Comparison of ENCODE assay signal across 9 cellular contexts in the genomic region with DNA sequence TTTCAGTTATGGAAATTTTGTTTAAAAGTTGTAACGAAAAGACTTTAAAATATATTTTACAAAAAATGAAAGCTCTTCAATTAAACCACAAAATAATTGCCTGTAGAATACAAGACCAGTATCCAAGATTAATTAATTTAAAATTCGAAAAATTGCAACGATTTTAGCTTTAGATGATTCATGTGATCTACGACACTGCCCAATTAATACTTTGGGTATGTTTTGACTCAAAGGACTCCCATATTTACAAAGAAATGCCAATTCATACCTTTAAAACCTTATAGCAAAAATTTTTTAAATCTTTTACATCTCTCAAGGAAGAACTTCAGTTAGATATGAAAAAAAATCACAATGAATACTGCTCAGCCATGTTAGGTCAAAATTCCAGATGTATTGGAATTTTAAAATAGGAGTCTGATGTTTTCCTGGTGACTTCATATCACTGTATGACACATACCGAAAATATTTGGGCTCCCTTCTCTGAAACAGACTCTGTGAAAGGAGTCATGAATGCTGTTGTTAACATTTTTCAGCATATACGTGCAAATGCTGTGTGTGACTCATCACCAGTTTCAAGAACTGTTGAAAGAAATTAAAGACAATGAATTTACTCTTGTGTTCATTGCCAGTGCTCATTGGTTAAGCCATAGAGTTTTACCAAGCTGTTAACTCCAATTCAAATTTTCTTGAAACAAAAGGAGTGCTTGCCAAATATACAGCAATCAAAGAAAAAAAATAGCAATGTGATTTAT. TPM values are rescaled to one million over a fixed set of nuclear protein-coding genes. Genes with fewer than 3 reads are reported as not detected.
DNase-seq lines count a peak whose midpoint lies in the region; ATAC-seq and TF ChIP-seq lines count a peak whose summit lies in the region.
"Had no signal": no experiment of that assay in that cellular context is flagged by ENCODE, and none has a peak within 500 bp of the region (broad histone marks: within the 10 kb centered on the region; RNA-seq: fewer than 3 reads in every experiment).

No MANE protein-coding gene starts in this region.

- peak overlapping the region in 1 of 10 donors; percentile 56 for H3K4me3 Mint-ChIP-seq in naive thymus-derived CD4-positive, alpha-beta T cell

- H3K27me3 Mint-ChIP-seq in naive thymus-derived CD4-positive, alpha-beta T cell: no peaks in the 10 kb centered on the region

- peak overlapping the region in 1 of 9 donors; percentile 82 for H3K27ac Mint-ChIP-seq in naive thymus-derived CD4-positive, alpha-beta T cell

- intact Hi-C loops in A673 (cut with micrococcal nuclease; ENCODE audit: unreplicated experiment) (no loop called here), body of pancreas (cut with DNase I) (no loop called here)
- intact Hi-C loops in naive thymus-derived CD4-positive, alpha-beta T cell (cut with micrococcal nuclease): loop anchor here in 1 of 2 donors (5.0 to 10.0 kb wide), 2 partner anchors 46 to 82 kb away; no protein-coding TSS in a partner anchor

- no peaks in the 10 kb centered on the region for H3K9me3 ChIP-seq in A673 (ENCODE audit: low read depth, low read length, poor library complexity, severe bottlenecking)
- no peaks in the 10 kb centered on the region for H3K9me3 ChIP-seq in body of pancreas
- H3K9me3 ChIP-seq in naive thymus-derived CD4-positive, alpha-beta T cell (ENCODE audit: control insufficient read depth in 2 of 3, low read length in 3 of 3): no peaks in the 10 kb centered on the region
- no peaks in the 10 kb centered on the region for H3K9me3 ChIP-seq in BE2C
- H3K9me3 ChIP-seq: heart left ventricle had no signal

- TF ChIP-seq POLR2A in body of pancreas (IDR thresholded peaks at IDR 0.05): no peak

- H3K4me3 ChIP-seq in A673 (ENCODE audit: low read depth, low read length, poor library complexity, severe bottlenecking): peak overlapping the region; percentile 10
- no peak overlapping the region for H3K4me3 ChIP-seq in body of pancreas
- no peak overlapping the region for H3K4me3 ChIP-seq in naive thymus-derived CD4-positive, alpha-beta T cell (ENCODE audit: low read length)
- H3K4me3 ChIP-seq in BE2C (ENCODE audit: low read depth, low read length): no peak overlapping the region

- DNase-seq in A673 (ENCODE audit: low spot score) (peak; percentile 84), LHCN-M2 (ENCODE audit: low read depth) (peak; percentile 95), body of pancreas (no peak), mucosa of gallbladder (ENCODE audit: low spot score) (no peak), BE2C (no peak)
- no peak for DNase-seq in naive thymus-derived CD4-positive, alpha-beta T cell
- DNase-seq: heart left ventricle had no signal

- WGBS in body of pancreas, 2 donors: 39 to 46% methylated on average over 6 of the region's 6 CpGs

- CTCF ChIA-PET in A673 (lab: Charles Lee): interaction anchor here (1.0 kb wide), 1 partner anchor 59 kb away, joined by 3 read pairs; no protein-coding TSS in a partner anchor
- CTCF ChIA-PET in naive thymus-derived CD4-positive, alpha-beta T cell (lab: Charles Lee): no interaction called here

- H3K27ac ChIP-seq in A673 (ENCODE audit: low read depth, low read length, poor library complexity, severe bottlenecking) (peak overlapping the region; percentile 13), body of pancreas (peak overlapping the region in 2 of 4 donors; percentile 40 to 69)
- H3K27ac ChIP-seq in naive thymus-derived CD4-positive, alpha-beta T cell (ENCODE audit: low read depth, low read length): no peak overlapping the region

- H3K4me1 Mint-ChIP-seq in naive thymus-derived CD4-positive, alpha-beta T cell: peaks cover 1 to 30% (median 10%) of the 10 kb centered on the region in 7 donors

- H3K27me3 ChIP-seq in A673 (replicated peaks; ENCODE audit: insufficient read depth, low read depth, low read length, poor library complexity): no peaks in the 10 kb centered on the region
- H3K27me3 ChIP-seq in body of pancreas: no peaks in the 10 kb centered on the region
- H3K27me3 ChIP-seq in naive thymus-derived CD4-positive, alpha-beta T cell (ENCODE audit: control insufficient read depth in 2 of 2, insufficient read depth in 2 of 2, low read length in 2 of 2): no peaks in the 10 kb centered on the region
- H3K27me3 ChIP-seq in BE2C: no peaks in the 10 kb centered on the region
- H3K27me3 ChIP-seq: heart left ventricle had no signal

- peaks cover 0 to 7% (median 0%) of the 10 kb centered on the region in 11 donors for H3K9me3 Mint-ChIP-seq in naive thymus-derived CD4-positive, alpha-beta T cell

- BruUV-seq in A673 (replicated peaks; lab: Mats Ljungman, UMichigan): no TSS peak

- H3K4me1 ChIP-seq in A673 (ENCODE audit: insufficient read depth, low read length, poor library complexity, severe bottlenecking): peaks cover 15% of the 10 kb centered on the region
- H3K4me1 ChIP-seq in body of pancreas: no peaks in the 10 kb centered on the region
- no peaks in the 10 kb centered on the region for H3K4me1 ChIP-seq in naive thymus-derived CD4-positive, alpha-beta T cell (ENCODE audit: control insufficient read depth in 2 of 2, insufficient read depth in 2 of 2, low read length in 2 of 2)
- H3K4me1 ChIP-seq in BE2C: no peaks in the 10 kb centered on the region

- POLR2A ChIA-PET in A673 (lab: Charles Lee; ENCODE audit: low non-redundant PET): no interaction called here
- POLR2A ChIA-PET in naive thymus-derived CD4-positive, alpha-beta T cell (lab: Charles Lee): no interaction called here

- TF ChIP-seq CTCF in A673 (conservative IDR thresholded peaks at IDR 0.05; ENCODE audit: low read depth, low read length): no peak
- no peak for TF ChIP-seq CTCF in body of pancreas (IDR thresholded peaks at IDR 0.05)
- TF ChIP-seq CTCF in BE2C (IDR thresholded peaks at IDR 0.05; ENCODE audit: low read depth, low read length): no peak

- ATAC-seq in GM19035 (IDR thresholded peaks at IDR 0.05; ENCODE audit: unreplicated experiment): peak; percentile 81
- peak; percentile 83 for ATAC-seq in body of pancreas
- peak; percentile 56 for ATAC-seq in naive thymus-derived CD4-positive, alpha-beta T cell
- ATAC-seq in GM18858 (IDR thresholded peaks at IDR 0.05; ENCODE audit: unreplicated experiment): no peak

- peaks cover 0 to 14% (median 0%) of the 10 kb centered on the region in 5 donors for H3K36me3 Mint-ChIP-seq in naive thymus-derived CD4-positive, alpha-beta T cell

- H3K36me3 ChIP-seq in A673 (ENCODE audit: insufficient read depth, low read length, poor library complexity, severe bottlenecking) (no peaks in the 10 kb centered on the region), body of pancreas (replicated peaks in 1 of 2; ENCODE audit: insufficient read depth in 1 of 2, low read depth in 2 of 2) (no peaks in the 10 kb centered on the region), BE2C (no peaks in the 10 kb centered on the region)
- no peaks in the 10 kb centered on the region for H3K36me3 ChIP-seq in naive thymus-derived CD4-positive, alpha-beta T cell (ENCODE audit: control insufficient read depth in 2 of 3, insufficient read depth in 3 of 3, low read length in 3 of 3)
- H3K36me3 ChIP-seq: heart left ventricle had no signal

RNA-seq across cellular contexts. Expression of a gene that starts 13.8 kb away (rescaled TPM):
- 108 and 110 TPM in 2 replicates for total RNA-seq in A673 (2021)
- total RNA-seq in LHCN-M2 (2014; rRNA removed): 208 and 244 TPM in 2 replicates
- polyA plus RNA-seq in LHCN-M2 (2012): 130 TPM
- 10 to 100 TPM; 13.5 to 20.5 TPM for total RNA-seq in body of pancreas
- 10 to 100 TPM; 14.7 to 57.4 (median 20.4) TPM for total RNA-seq in naive thymus-derived CD4-positive, alpha-beta T cell
- polyA plus RNA-seq in naive thymus-derived CD4-positive, alpha-beta T cell: 10 to 100 TPM; 33.6 to 35.9 TPM
- 67.0 TPM for total RNA-seq in mucosa of gallbladder
- polyA plus RNA-seq in BE2C (2012; ENCODE audit: insufficient read depth, insufficient read length, low read depth): 56.0 TPM

Comparison
In these comparisons a context has a peak if more than half of its experiments do, and no peak if none do; other contexts are left out.
1. DNase-seq: peak in A673 (single experiment) and LHCN-M2 (single experiment); none in body of pancreas (0 of 4), naive thymus-derived CD4-positive, alpha-beta T cell (0 of 9), mucosa of gallbladder (single experiment) and BE2C (single experiment).